Comparison of ENCODE assay signal across 10 cellular contexts in the genomic region with DNA sequence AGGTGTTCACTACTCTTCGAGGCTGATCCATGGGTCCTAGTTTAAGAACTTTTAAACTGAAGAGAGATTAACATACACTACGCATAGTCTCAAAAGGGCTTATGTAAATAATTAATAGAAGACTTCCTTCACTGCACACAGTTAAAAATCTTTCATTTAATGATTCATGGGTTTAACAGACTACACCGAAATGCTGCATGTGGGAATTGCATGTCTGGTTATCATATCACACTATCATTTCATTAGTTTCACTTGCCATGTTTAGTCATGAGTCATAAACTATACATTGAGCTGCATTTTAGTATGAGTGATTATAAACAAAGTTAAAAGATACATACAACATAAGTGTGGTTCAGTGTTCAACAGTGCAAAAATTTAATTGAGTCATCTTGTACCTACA. TPM values are rescaled to one million over a fixed set of nuclear protein-coding genes. Genes with fewer than 3 reads are reported as not detected.
DNase-seq lines count a peak whose midpoint lies in the region; ATAC-seq, FAIRE-seq and TF ChIP-seq lines count a peak whose summit lies in the region.
"Had no signal": no experiment of that assay in that cellular context is flagged by ENCODE, and none has a peak within 500 bp of the region (broad histone marks: within the 10 kb centered on the region; RNA-seq: fewer than 3 reads in every experiment).

No MANE protein-coding gene starts in this region.

- peak overlapping the region; percentile 73 for H3K27ac Mint-ChIP-seq in activated CD4-positive, alpha-beta T cell treated with anti-CD3 and anti-CD28 coated beads for 36 hours
- H3K27ac Mint-ChIP-seq in osteocyte (ENCODE audit: unreplicated experiment): peak overlapping the region; percentile 63

- no peak for TF ChIP-seq CTCF in osteocyte (IDR thresholded peaks at IDR 0.05)

- H3K4me1 Mint-ChIP-seq in activated CD4-positive, alpha-beta T cell treated with anti-CD3 and anti-CD28 coated beads for 36 hours: peaks cover 46% of the 10 kb centered on the region
- H3K4me1 Mint-ChIP-seq in osteocyte (ENCODE audit: unreplicated experiment): peaks cover 45% of the 10 kb centered on the region

- no peaks in the 10 kb centered on the region for H3K27me3 Mint-ChIP-seq in activated CD4-positive, alpha-beta T cell treated with anti-CD3 and anti-CD28 coated beads for 36 hours
- no peaks in the 10 kb centered on the region for H3K27me3 Mint-ChIP-seq in osteocyte (ENCODE audit: unreplicated experiment)

- peak; percentile 94 for ATAC-seq in activated CD4-positive, alpha-beta T cell treated with anti-CD3 and anti-CD28 coated beads for 36 hours
- ATAC-seq in HG02623 (IDR thresholded peaks at IDR 0.05; ENCODE audit: unreplicated experiment): peak; percentile 73

- intact Hi-C loops in activated CD4-positive, alpha-beta T cell treated with anti-CD3 and anti-CD28 coated beads for 36 hours (cut with DNase I, micrococcal nuclease): loop anchor here (1.0 to 10.0 kb wide), 5 partner anchors 9 to 203 kb away; no protein-coding TSS in a partner anchor

- no peak overlapping the region for H3K4me3 Mint-ChIP-seq in activated CD4-positive, alpha-beta T cell treated with anti-CD3 and anti-CD28 coated beads for 36 hours
- H3K4me3 Mint-ChIP-seq in osteocyte (ENCODE audit: unreplicated experiment): no peak overlapping the region

- no peak for DNase-seq in activated CD4-positive, alpha-beta T cell treated with anti-CD3 and anti-CD28 coated beads for 36 hours
- no peak for DNase-seq in activated CD4-positive, alpha-beta T cell treated with anti-CD3 and anti-CD28 coated beads, Interleukin-2, amount 50 U/mL, for 4 hours
- DNase-seq in RCC 7860 (ENCODE audit: low spot score): peak; percentile 82
- DNase-seq in osteocyte (ENCODE audit: extremely low spot score, unreplicated experiment): no peak
- no peak for DNase-seq in globus pallidus (ENCODE audit: low spot score)
- no peak for DNase-seq in UCSD-AML1 (lab: John Stamatoyannopoulos, UW; ENCODE audit: unreplicated experiment)
- no peak for DNase-seq in stimulated activated CD4-positive, alpha-beta T cell treated with anti-CD3 and anti-CD28 coated beads, Interleukin-4, amount 100 ng/mL, for 1 hour
- DNase-seq: 8988T, SW 1271 had no signal

- POLR2A ChIA-PET in activated CD4-positive, alpha-beta T cell treated with anti-CD3 and anti-CD28 coated beads for 36 hours (lab: Charles Lee): interaction anchor here (0.9 kb wide), 1 partner anchor 32 kb away, joined by 3 read pairs; no protein-coding TSS in a partner anchor

- peak; percentile 99 for FAIRE-seq in RCC 7860 (lab: Jason Lieb, UNC)

- CTCF ChIA-PET in activated CD4-positive, alpha-beta T cell treated with anti-CD3 and anti-CD28 coated beads for 36 hours (lab: Charles Lee): interaction anchor here (1.0 kb wide), 2 partner anchors 9 to 68 kb away, joined by 3 to 4 read pairs; no protein-coding TSS in a partner anchor

- H3K36me3 Mint-ChIP-seq in activated CD4-positive, alpha-beta T cell treated with anti-CD3 and anti-CD28 coated beads for 36 hours (ENCODE audit: low read depth): peaks cover 44% of the 10 kb centered on the region
- H3K36me3 Mint-ChIP-seq in osteocyte (ENCODE audit: unreplicated experiment): peaks cover 42% of the 10 kb centered on the region

- no peaks in the 10 kb centered on the region for H3K9me3 Mint-ChIP-seq in activated CD4-positive, alpha-beta T cell treated with anti-CD3 and anti-CD28 coated beads for 36 hours (ENCODE audit: low read depth)
- H3K9me3 Mint-ChIP-seq in osteocyte (ENCODE audit: unreplicated experiment): no peaks in the 10 kb centered on the region

RNA-seq across cellular contexts. Expression of gene GLS, which starts 31.2 kb away (rescaled TPM):
- total RNA-seq in activated CD4-positive, alpha-beta T cell treated with anti-CD3 and anti-CD28 coated beads for 36 hours: 100 to 1,000 TPM; 136 to 242 TPM
- total RNA-seq in osteocyte: 167 and 178 TPM in 2 replicates
